20 cellular contexts compared by ENCODE assay signal in genomic region chr22:43375951-43376455, GRCh38. TPM values are rescaled to one million over a fixed set of nuclear protein-coding genes. Genes with fewer than 3 reads are reported as not detected.
"Had no signal": no experiment of that assay in that cellular context is flagged by ENCODE, and none has a peak within 500 bp of the region (broad histone marks: within the 10 kb centered on the region; RNA-seq: fewer than 3 reads in every experiment).

No MANE protein-coding gene starts in this region.

- H3K4me3 Mint-ChIP-seq: activated CD8-positive, alpha-beta T cell treated with anti-CD3 and anti-CD28 coated beads, Interleukin-2, amount 10 ng/mL, durations not matched to agents 7 days and 5 days; activated naive CD4-positive, alpha-beta T cell treated with anti-CD3 and anti-CD28 coated beads for 36 hours; brain had no signal

- H3K27ac Mint-ChIP-seq: activated CD8-positive, alpha-beta T cell treated with anti-CD3 and anti-CD28 coated beads, Interleukin-2, amount 10 ng/mL, durations not matched to agents 7 days and 5 days; activated naive CD4-positive, alpha-beta T cell treated with anti-CD3 and anti-CD28 coated beads for 36 hours; progenitor cell of endocrine pancreas had no signal

- H3K36me3 Mint-ChIP-seq: brain had no signal

- H3K4me1 ChIP-seq: suprapubic skin had no signal

- H3K27ac ChIP-seq: adrenal gland, suprapubic skin, upper lobe of left lung had no signal

- H3K4me3 ChIP-seq: adrenal gland, suprapubic skin, upper lobe of left lung had no signal

- H3K36me3 ChIP-seq: adrenal gland, suprapubic skin, upper lobe of left lung had no signal

- H3K27me3 ChIP-seq: upper lobe of left lung had no signal

- ATAC-seq: sciatic nerve had no signal

- H3K9me3 ChIP-seq: adrenal gland, suprapubic skin, upper lobe of left lung had no signal

- DNase-seq: activated CD4-positive, alpha-beta T cell treated with anti-CD3 and anti-CD28 coated beads for 4 hours; activated naive CD4-positive, alpha-beta T cell treated with anti-CD3 and anti-CD28 coated beads for 36 hours; adrenal gland; cerebellar nuclear complex; dermis blood vessel endothelial cell; erythroblast; foreskin fibroblast; glutamatergic neuron; left colon; natural killer cell; stimulated activated CD4-positive, alpha-beta T cell treated with anti-CD3 and anti-CD28 coated beads, Interleukin-2, amount 100 ng/mL, for 24 hours; stimulated activated naive CD4-positive, alpha-beta T cell; T-helper 1 cell; upper lobe of left lung had no signal

RNA-seq across cellular contexts. Expression of gene SCUBE1, which starts 32.8 kb away (rescaled TPM):
- total RNA-seq: activated naive CD4-positive, alpha-beta T cell treated with anti-CD3 and anti-CD28 coated beads for 36 hours; dermis blood vessel endothelial cell had no signal

RNA-seq across cellular contexts. Expression of gene MPPED1, which starts 35.8 kb away (rescaled TPM):
- total RNA-seq: activated CD8-positive, alpha-beta T cell treated with anti-CD3 and anti-CD28 coated beads, Interleukin-2, amount 10 ng/mL, durations not matched to agents 7 days and 5 days; activated naive CD4-positive, alpha-beta T cell treated with anti-CD3 and anti-CD28 coated beads for 36 hours; dermis blood vessel endothelial cell; left colon; mucosa of gallbladder; natural killer cell; upper lobe of left lung had no signal
